Comparison of ENCODE assay signal across 15 cellular contexts in genomic region chr14:38790916-38791315, GRCh38.
A peak's percentile ranks its signal among the peaks of the same experiment; 100 is the strongest.
DNase-seq lines count a peak whose midpoint lies in the region; ATAC-seq and TF ChIP-seq lines count a peak whose summit lies in the region.
"Had no signal": no experiment of that assay in that cellular context is flagged by ENCODE, and none has a peak within 500 bp of the region (broad histone marks: within the 10 kb centered on the region; RNA-seq: fewer than 3 reads in every experiment).

No MANE protein-coding gene starts in this region.

- H3K4me1 ChIP-seq in endodermal cell (ENCODE audit: control insufficient read depth, insufficient read depth, low read length): peaks cover 7% of the 10 kb centered on the region

- H3K9me3 Mint-ChIP-seq in endodermal cell: no peaks in the 10 kb centered on the region
- H3K9me3 Mint-ChIP-seq: CD4-positive, alpha-beta T cell; H9 had no signal

- DNase-seq in AG08395 (ENCODE audit: low spot score) (peak; percentile 4), GM04504 (ENCODE audit: low read depth) (peak; percentile 44), OCI-M1 (lab: John Stamatoyannopoulos, UW) (peak; percentile 0), endodermal cell (no peak), hippocampal formation (lab: John Stamatoyannopoulos, UW) (no peak), COLO829 (ENCODE audit: low spot score) (no peak)
- DNase-seq: C1 segment of cervical spinal cord; CD4-positive, alpha-beta T cell; DMS79; GOT3; H9 had no signal

- H3K27me3 ChIP-seq in endodermal cell (ENCODE audit: control insufficient read depth, insufficient read depth, low read length, poor library complexity, severe bottlenecking): no peaks in the 10 kb centered on the region

- no peak overlapping the region for H3K9ac ChIP-seq in endodermal cell (ENCODE audit: extremely low read depth, low read length, poor library complexity, severe bottlenecking)

- H3K4me1 Mint-ChIP-seq in endodermal cell: peaks cover 18% of the 10 kb centered on the region
- H3K4me1 Mint-ChIP-seq: B cell had no signal

- no peak overlapping the region for H3K4me3 Mint-ChIP-seq in endodermal cell
- H3K4me3 Mint-ChIP-seq: B cell; CD4-positive, alpha-beta T cell; H9 had no signal

- WGBS in endodermal cell (ENCODE audit: insufficient coverage in 1 of 2, insufficient read length in 1 of 2), 2 experiments: 76 to 80% methylated on average over 1 to 3 of the region's 3 CpGs

- TF ChIP-seq CTCF in endodermal cell (conservative IDR thresholded peaks at IDR 0.05): no peak

- no peaks in the 10 kb centered on the region for H3K36me3 Mint-ChIP-seq in endodermal cell (ENCODE audit: low read depth)

- no peak overlapping the region for H3K27ac ChIP-seq in endodermal cell (ENCODE audit: low read depth, low read length)
- H3K27ac ChIP-seq: 22Rv1 had no signal

- ATAC-seq in GM19351 (IDR thresholded peaks at IDR 0.05; ENCODE audit: unreplicated experiment): no peak
- no peak for ATAC-seq in activated CD4-positive, CD25-positive, alpha-beta regulatory T cell treated with anti-CD3 and anti-CD28 coated beads, Interleukin-2, amount 50 U/mL, for 24 hours

- no peaks in the 10 kb centered on the region for H3K36me3 ChIP-seq in endodermal cell (ENCODE audit: control insufficient read depth, insufficient read depth, low read length)

- H3K9me3 ChIP-seq in endodermal cell (ENCODE audit: control insufficient read depth, low read length): no peaks in the 10 kb centered on the region

- H3K4me3 ChIP-seq in endodermal cell (ENCODE audit: low read length): no peak overlapping the region

- H3K27me3 Mint-ChIP-seq in endodermal cell (ENCODE audit: insufficient read depth): no peaks in the 10 kb centered on the region
- H3K27me3 Mint-ChIP-seq: B cell; CD4-positive, alpha-beta T cell had no signal

- H3K27ac Mint-ChIP-seq in endodermal cell: peak overlapping the region; percentile 55
- H3K27ac Mint-ChIP-seq: B cell; CD4-positive, alpha-beta T cell; H9 had no signal

Comparison
In these comparisons a context has a peak if more than half of its experiments do, and no peak if none do; other contexts are left out.
1. DNase-seq: peak in AG08395 (single experiment), GM04504 (single experiment) and OCI-M1 (single experiment); none in endodermal cell (single experiment), hippocampal formation (0 of 2) and COLO829 (single experiment).